19 cellular contexts compared by ENCODE assay signal in the genomic region with DNA sequence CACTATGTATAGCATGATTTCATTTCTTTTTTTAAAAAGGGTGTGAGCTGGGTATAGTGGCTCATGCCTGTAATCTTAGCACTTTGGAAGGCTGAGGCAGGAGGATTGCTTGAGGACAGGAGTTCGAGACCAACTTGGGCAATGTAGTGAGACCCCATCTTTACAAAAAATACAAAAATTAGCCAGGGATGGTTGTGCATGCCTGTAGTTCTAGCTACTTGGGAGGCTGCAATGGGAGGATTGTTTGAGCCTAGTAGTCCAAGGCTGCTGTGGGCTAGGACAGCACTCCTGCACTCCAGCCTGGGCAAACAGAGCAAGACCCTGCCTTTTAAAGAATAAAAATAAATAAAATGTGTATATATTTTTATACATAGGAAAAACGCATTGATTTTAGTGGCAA. TPM values are rescaled to one million over a fixed set of nuclear protein-coding genes. Genes with fewer than 3 reads are reported as not detected.
DNase-seq lines count a peak whose midpoint lies in the region; ATAC-seq and TF ChIP-seq lines count a peak whose summit lies in the region.
"Had no signal": no experiment of that assay in that cellular context is flagged by ENCODE, and none has a peak within 500 bp of the region (broad histone marks: within the 10 kb centered on the region; RNA-seq: fewer than 3 reads in every experiment).

No MANE protein-coding gene starts in this region.

- no peak overlapping the region for H3K4me2 ChIP-seq in PC-3 (ENCODE audit: low read length)

- no TSS peak for BruUV-seq in A673 (replicated peaks; lab: Mats Ljungman, UMichigan)
- BruUV-seq in PC-3 (replicated peaks; lab: Mats Ljungman, UMichigan), result no TSS peak

- H3K4me1 ChIP-seq in A673 (ENCODE audit: insufficient read depth, low read length, poor library complexity, severe bottlenecking), result peaks cover 50% of the 10 kb centered on the region
- peaks cover 42% of the 10 kb centered on the region for H3K4me1 ChIP-seq in PC-3 (ENCODE audit: insufficient read depth, low read length)
- H3K4me1 ChIP-seq: BE2C had no signal

- H3K79me2 ChIP-seq in PC-3 (ENCODE audit: low read length), result peaks cover 96% of the 10 kb centered on the region

- no peaks in the 10 kb centered on the region for H3K9me3 ChIP-seq in A673 (ENCODE audit: low read depth, low read length, poor library complexity, severe bottlenecking)
- no peaks in the 10 kb centered on the region for H3K9me3 ChIP-seq in PC-3 (ENCODE audit: low read length)
- H3K9me3 ChIP-seq: BE2C had no signal

- no peak for DNase-seq in A673 (ENCODE audit: low spot score)
- no peak for DNase-seq in PC-3
- DNase-seq in Kasumi-1 (lab: John Stamatoyannopoulos, UW), result no peak
- no peak for DNase-seq in stimulated activated effector memory CD8-positive, alpha-beta T cell treated with anti-CD3 and anti-CD28 coated beads, Interleukin-12 subunit alpha, Interleukin-12 subunit beta, amount 100 ng/mL, for 72 hours (ENCODE audit: low spot score in 2 of 2)
- no peak for DNase-seq in SHP77 (lab: John Stamatoyannopoulos, UW)
- DNase-seq: 8988T; BE2C; CD8-positive, alpha-beta T cell; COR-L47; DMS53; GF-D8; GOT3; H9; HFFc6; IMR-90 had no signal

- H4K20me1 ChIP-seq in PC-3 (ENCODE audit: low read length), result no peaks in the 10 kb centered on the region

- no peak for TF ChIP-seq CTCF in A673 (conservative IDR thresholded peaks at IDR 0.05; ENCODE audit: low read depth, low read length)
- TF ChIP-seq CTCF in PC-3 (conservative IDR thresholded peaks at IDR 0.05; ENCODE audit: low read depth, low read length), result no peak
- TF ChIP-seq CTCF in brain (conservative IDR thresholded peaks at IDR 0.05), result no peak
- TF ChIP-seq CTCF in nephron (IDR thresholded peaks at IDR 0.05; ENCODE audit: unreplicated experiment in 3 of 3), result no peak

- H3K4me3 ChIP-seq in A673 (ENCODE audit: low read depth, low read length, poor library complexity, severe bottlenecking) (no peak overlapping the region), PC-3 (ENCODE audit: low read length) (no peak overlapping the region)

- H3K36me3 Mint-ChIP-seq in brain (peaks cover 26% of the 10 kb centered on the region), nephron (ENCODE audit: low read depth) (no peaks in the 10 kb centered on the region)
- H3K36me3 Mint-ChIP-seq in stimulated activated effector memory CD8-positive, alpha-beta T cell treated with anti-CD3 and anti-CD28 coated beads, Interleukin-12 subunit alpha, Interleukin-12 subunit beta, amount 100 ng/mL, for 72 hours, result peaks cover 3% of the 10 kb centered on the region

- H2AFZ ChIP-seq in PC-3 (ENCODE audit: low read length), result no peak overlapping the region

- peaks cover 5% of the 10 kb centered on the region for H3F3A ChIP-seq in PC-3 (ENCODE audit: low read length, unreplicated experiment)

- H3K4me3 Mint-ChIP-seq in brain, result no peak overlapping the region
- no peak overlapping the region for H3K4me3 Mint-ChIP-seq in nephron
- H3K4me3 Mint-ChIP-seq in stimulated activated effector memory CD8-positive, alpha-beta T cell treated with anti-CD3 and anti-CD28 coated beads, Interleukin-12 subunit alpha, Interleukin-12 subunit beta, amount 100 ng/mL, for 72 hours, result no peak overlapping the region
- H3K4me3 Mint-ChIP-seq: CD8-positive, alpha-beta T cell; H9; HFFc6 had no signal

- H3K27ac ChIP-seq in A673 (ENCODE audit: low read depth, low read length, poor library complexity, severe bottlenecking) (peak overlapping the region; percentile 90), PC-3 (ENCODE audit: low read length) (peak overlapping the region; percentile 54)
- H3K27ac ChIP-seq: C4-2B had no signal

- H3K27ac Mint-ChIP-seq in brain, result peak overlapping the region in 3 of 5 experiments; percentile 19 to 91 (median 42)
- peak overlapping the region; percentile 18 to 83 (median 79) for H3K27ac Mint-ChIP-seq in nephron
- H3K27ac Mint-ChIP-seq in stimulated activated effector memory CD8-positive, alpha-beta T cell treated with anti-CD3 and anti-CD28 coated beads, Interleukin-12 subunit alpha, Interleukin-12 subunit beta, amount 100 ng/mL, for 72 hours, result no peak overlapping the region
- H3K27ac Mint-ChIP-seq: CD8-positive, alpha-beta T cell; H9; HFFc6 had no signal

- H3K9me3 Mint-ChIP-seq in brain (peaks cover 0 to 5% (median 3%) of the 10 kb centered on the region in 5 experiments), nephron (no peaks in the 10 kb centered on the region)
- no peaks in the 10 kb centered on the region for H3K9me3 Mint-ChIP-seq in stimulated activated effector memory CD8-positive, alpha-beta T cell treated with anti-CD3 and anti-CD28 coated beads, Interleukin-12 subunit alpha, Interleukin-12 subunit beta, amount 100 ng/mL, for 72 hours
- H3K9me3 Mint-ChIP-seq: CD8-positive, alpha-beta T cell; H9; HFFc6 had no signal

- H3K27me3 Mint-ChIP-seq in brain, result no peaks in the 10 kb centered on the region
- no peaks in the 10 kb centered on the region for H3K27me3 Mint-ChIP-seq in nephron (ENCODE audit: low read depth)

- no peaks in the 10 kb centered on the region for H3K9me2 ChIP-seq in PC-3 (replicated peaks; ENCODE audit: low read length)

- intact Hi-C loops in A673 (cut with micrococcal nuclease; ENCODE audit: unreplicated experiment) (loop anchor here (5.0 kb wide), 1 partner anchor 40 kb away; no protein-coding TSS in a partner anchor), PC-3 (cut with micrococcal nuclease) (no loop called here)

- CTCF ChIA-PET in A673 (lab: Charles Lee), result interaction anchor here (0.6 kb wide), 1 partner anchor 34 kb away, joined by 8 read pairs; no protein-coding TSS in a partner anchor
- CTCF ChIA-PET in PC-3 (lab: Charles Lee), result no interaction called here

- POLR2A ChIA-PET in A673 (lab: Charles Lee; ENCODE audit: low non-redundant PET), result interaction anchor here (0.6 kb wide), 1 partner anchor 42 kb away, joined by 3 read pairs; no protein-coding TSS in a partner anchor
- POLR2A ChIA-PET in PC-3 (lab: Charles Lee; ENCODE audit: unreplicated experiment), result no interaction called here

- no peak for ATAC-seq in PC-3
- ATAC-seq in stimulated activated effector memory CD8-positive, alpha-beta T cell treated with anti-CD3 and anti-CD28 coated beads, Interleukin-12 subunit alpha, Interleukin-12 subunit beta, amount 100 ng/mL, for 72 hours, result no peak
- ATAC-seq in HG02642 (IDR thresholded peaks at IDR 0.05; ENCODE audit: poor library complexity, unreplicated experiment), result no peak
- ATAC-seq: CD8-positive, alpha-beta T cell had no signal

- peaks cover 32% of the 10 kb centered on the region for H3K4me1 Mint-ChIP-seq in brain
- peaks cover 28% of the 10 kb centered on the region for H3K4me1 Mint-ChIP-seq in nephron
- peaks cover 11% of the 10 kb centered on the region for H3K4me1 Mint-ChIP-seq in stimulated activated effector memory CD8-positive, alpha-beta T cell treated with anti-CD3 and anti-CD28 coated beads, Interleukin-12 subunit alpha, Interleukin-12 subunit beta, amount 100 ng/mL, for 72 hours

- H3K36me3 ChIP-seq in A673 (ENCODE audit: insufficient read depth, low read length, poor library complexity, severe bottlenecking) (no peaks in the 10 kb centered on the region), PC-3 (ENCODE audit: low read depth, low read length) (0 out of 2 replicates have a peak, but pooled peaks cover 3% of the 10 kb centered on the region)
- H3K36me3 ChIP-seq: BE2C had no signal

- H3K9ac ChIP-seq in PC-3 (ENCODE audit: low read length), result no peak overlapping the region

- no peaks in the 10 kb centered on the region for H3K27me3 ChIP-seq in A673 (replicated peaks; ENCODE audit: insufficient read depth, low read depth, low read length, poor library complexity)
- H3K27me3 ChIP-seq in PC-3 (ENCODE audit: low read length), result no peaks in the 10 kb centered on the region
- H3K27me3 ChIP-seq: BE2C had no signal

RNA-seq across cellular contexts. Expression of a gene that starts 43.0 kb away (rescaled TPM):
- 37.2 and 40.5 TPM in 2 replicates for total RNA-seq in A673 (2021)
- total RNA-seq in PC-3 (2014; rRNA removed), result 36.3 and 39.6 TPM in 2 replicates
- 23.0 TPM for polyA plus RNA-seq in brain (ENCODE audit: insufficient read depth, low read depth, low replicate concordance)
